Comparison of ENCODE assay signal across 1 cellular context in the genomic region with DNA sequence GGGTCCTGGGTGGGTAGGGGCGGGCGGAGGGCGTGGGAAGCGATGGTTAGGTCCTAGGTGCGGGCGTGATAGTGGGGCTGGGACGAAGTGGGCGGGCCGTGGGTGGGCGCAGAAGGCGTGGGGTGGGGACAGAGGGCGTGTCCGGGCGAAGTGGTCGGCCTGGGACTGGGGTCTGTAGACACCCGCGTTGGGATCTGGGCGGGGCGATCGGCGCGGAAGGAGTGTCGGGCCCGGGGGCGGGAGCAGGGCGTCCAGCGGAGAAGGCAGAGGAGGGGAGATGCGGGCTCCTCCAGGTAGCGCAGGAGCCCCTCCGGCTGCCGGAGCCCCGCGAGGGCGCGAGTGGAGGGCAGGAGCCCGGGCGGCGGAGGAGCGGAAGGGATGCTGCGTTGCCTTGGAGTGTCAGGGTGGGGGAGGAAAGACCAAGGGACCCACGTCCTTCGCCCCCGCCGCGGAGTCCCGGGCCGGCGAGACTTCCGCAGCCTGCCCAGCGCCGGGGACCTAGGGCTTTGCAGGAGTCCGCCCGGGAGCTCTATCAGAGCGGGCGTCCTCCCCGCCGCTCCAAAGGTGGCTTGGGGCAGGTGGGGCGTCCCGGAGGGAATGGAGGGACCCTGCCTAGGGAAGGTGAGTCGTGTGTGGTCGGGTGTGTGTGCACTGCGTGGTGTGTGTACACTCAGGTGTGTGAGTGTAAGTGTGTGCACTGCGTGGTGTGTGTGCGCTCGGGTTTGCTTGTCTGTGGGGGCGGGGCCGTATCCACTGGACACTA.
TF ChIP-seq lines count a peak whose summit lies in the region.

No MANE protein-coding gene starts in this region.

TF ChIP-seq in HEK293, 187 proteins besides CTCF, POLR2A, EP300 and RAD21 (continued from another document and continues in another):
- no peak for TF ChIP-seq ZNF221 (tag by site-specific recombination; IDR thresholded peaks at IDR 0.05; ENCODE audit: borderline replicate concordance)
- TF ChIP-seq, protein P1, sequence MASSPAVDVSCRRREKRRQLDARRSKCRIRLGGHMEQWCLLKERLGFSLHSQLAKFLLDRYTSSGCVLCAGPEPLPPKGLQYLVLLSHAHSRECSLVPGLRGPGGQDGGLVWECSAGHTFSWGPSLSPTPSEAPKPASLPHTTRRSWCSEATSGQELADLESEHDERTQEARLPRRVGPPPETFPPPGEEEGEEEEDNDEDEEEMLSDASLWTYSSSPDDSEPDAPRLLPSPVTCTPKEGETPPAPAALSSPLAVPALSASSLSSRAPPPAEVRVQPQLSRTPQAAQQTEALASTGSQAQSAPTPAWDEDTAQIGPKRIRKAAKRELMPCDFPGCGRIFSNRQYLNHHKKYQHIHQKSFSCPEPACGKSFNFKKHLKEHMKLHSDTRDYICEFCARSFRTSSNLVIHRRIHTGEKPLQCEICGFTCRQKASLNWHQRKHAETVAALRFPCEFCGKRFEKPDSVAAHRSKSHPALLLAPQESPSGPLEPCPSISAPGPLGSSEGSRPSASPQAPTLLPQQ (tag by site-specific recombination; IDR thresholded peaks at IDR 0.05), result peak; percentile 59; the same call in 1 of the 2 replicates
- TF ChIP-seq HOXA7 (CRISPR knock-in tag; IDR thresholded peaks at IDR 0.05; ENCODE audit: borderline replicate concordance), result no peak
- TF ChIP-seq SP3 (tag by site-specific recombination; IDR thresholded peaks at IDR 0.05), result peak; percentile 100
- no peak for TF ChIP-seq ZNF529 (tag by site-specific recombination; IDR thresholded peaks at IDR 0.05; ENCODE audit: insufficient replicate concordance)
- TF ChIP-seq KLF10 (tag by site-specific recombination; IDR thresholded peaks at IDR 0.05), result no peak; the same call in 1 of the 2 replicates
- no peak for TF ChIP-seq ZNF239 (tag by site-specific recombination; IDR thresholded peaks at IDR 0.05)
- TF ChIP-seq ZNF404 (tag by site-specific recombination; IDR thresholded peaks at IDR 0.05), result no peak
- 0 out of 2 replicates have a peak, but pooled peaks have one; percentile 4 for TF ChIP-seq ZNF146 (tag by site-specific recombination; IDR thresholded peaks at IDR 0.05)
- TF ChIP-seq BCL11A (tag by site-specific recombination; IDR thresholded peaks at IDR 0.05; ENCODE audit: low read depth), result no peak
- TF ChIP-seq, protein P2, sequence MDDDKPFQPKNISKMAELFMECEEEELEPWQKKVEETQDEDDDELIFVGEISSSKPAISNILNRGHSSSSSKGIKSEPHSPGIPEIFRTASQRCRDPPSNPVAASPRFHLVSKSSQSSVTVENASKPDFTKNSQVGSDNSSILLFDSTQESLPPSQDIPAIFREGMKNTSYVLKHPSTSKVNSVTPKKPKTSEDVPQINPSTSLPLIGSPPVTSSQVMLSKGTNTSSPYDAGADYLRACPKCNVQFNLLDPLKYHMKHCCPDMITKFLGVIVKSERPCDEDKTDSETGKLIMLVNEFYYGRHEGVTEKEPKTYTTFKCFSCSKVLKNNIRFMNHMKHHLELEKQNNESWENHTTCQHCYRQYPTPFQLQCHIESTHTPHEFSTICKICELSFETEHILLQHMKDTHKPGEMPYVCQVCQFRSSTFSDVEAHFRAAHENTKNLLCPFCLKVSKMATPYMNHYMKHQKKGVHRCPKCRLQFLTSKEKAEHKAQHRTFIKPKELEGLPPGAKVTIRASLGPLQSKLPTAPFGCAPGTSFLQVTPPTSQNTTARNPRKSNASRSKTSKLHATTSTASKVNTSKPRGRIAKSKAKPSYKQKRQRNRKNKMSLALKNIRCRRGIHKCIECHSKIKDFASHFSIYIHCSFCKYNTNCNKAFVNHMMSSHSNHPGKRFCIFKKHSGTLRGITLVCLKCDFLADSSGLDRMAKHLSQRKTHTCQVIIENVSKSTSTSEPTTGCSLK (tag by site-specific recombination; IDR thresholded peaks at IDR 0.05), result no peak
- TF ChIP-seq ZNF391 (tag by site-specific recombination; IDR thresholded peaks at IDR 0.05; ENCODE audit: borderline replicate concordance, low read depth), result no peak
- TF ChIP-seq ZBTB1 (tag by site-specific recombination; IDR thresholded peaks at IDR 0.05), result no peak
- no peak for TF ChIP-seq ZNF544 (tag by site-specific recombination; IDR thresholded peaks at IDR 0.05)
- TF ChIP-seq ZNF561 (tag by site-specific recombination; IDR thresholded peaks at IDR 0.05; ENCODE audit: borderline replicate concordance), result 0 out of 2 replicates have a peak, but pooled peaks have one; percentile 17
- TF ChIP-seq ZNF510 (tag by site-specific recombination; IDR thresholded peaks at IDR 0.05; ENCODE audit: insufficient replicate concordance), result no peak
- TF ChIP-seq, protein P3, sequence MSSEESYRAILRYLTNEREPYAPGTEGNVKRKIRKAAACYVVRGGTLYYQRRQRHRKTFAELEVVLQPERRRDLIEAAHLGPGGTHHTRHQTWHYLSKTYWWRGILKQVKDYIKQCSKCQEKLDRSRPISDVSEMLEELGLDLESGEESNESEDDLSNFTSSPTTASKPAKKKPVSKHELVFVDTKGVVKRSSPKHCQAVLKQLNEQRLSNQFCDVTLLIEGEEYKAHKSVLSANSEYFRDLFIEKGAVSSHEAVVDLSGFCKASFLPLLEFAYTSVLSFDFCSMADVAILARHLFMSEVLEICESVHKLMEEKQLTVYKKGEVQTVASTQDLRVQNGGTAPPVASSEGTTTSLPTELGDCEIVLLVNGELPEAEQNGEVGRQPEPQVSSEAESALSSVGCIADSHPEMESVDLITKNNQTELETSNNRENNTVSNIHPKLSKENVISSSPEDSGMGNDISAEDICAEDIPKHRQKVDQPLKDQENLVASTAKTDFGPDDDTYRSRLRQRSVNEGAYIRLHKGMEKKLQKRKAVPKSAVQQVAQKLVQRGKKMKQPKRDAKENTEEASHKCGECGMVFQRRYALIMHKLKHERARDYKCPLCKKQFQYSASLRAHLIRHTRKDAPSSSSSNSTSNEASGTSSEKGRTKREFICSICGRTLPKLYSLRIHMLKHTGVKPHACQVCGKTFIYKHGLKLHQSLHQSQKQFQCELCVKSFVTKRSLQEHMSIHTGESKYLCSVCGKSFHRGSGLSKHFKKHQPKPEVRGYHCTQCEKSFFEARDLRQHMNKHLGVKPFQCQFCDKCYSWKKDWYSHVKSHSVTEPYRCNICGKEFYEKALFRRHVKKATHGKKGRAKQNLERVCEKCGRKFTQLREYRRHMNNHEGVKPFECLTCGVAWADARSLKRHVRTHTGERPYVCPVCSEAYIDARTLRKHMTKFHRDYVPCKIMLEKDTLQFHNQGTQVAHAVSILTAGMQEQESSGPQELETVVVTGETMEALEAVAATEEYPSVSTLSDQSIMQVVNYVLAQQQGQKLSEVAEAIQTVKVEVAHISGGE (tag by site-specific recombination; conservative IDR thresholded peaks at IDR 0.05; ENCODE audit: low read depth), result peak; percentile 69
- TF ChIP-seq, protein P4, sequence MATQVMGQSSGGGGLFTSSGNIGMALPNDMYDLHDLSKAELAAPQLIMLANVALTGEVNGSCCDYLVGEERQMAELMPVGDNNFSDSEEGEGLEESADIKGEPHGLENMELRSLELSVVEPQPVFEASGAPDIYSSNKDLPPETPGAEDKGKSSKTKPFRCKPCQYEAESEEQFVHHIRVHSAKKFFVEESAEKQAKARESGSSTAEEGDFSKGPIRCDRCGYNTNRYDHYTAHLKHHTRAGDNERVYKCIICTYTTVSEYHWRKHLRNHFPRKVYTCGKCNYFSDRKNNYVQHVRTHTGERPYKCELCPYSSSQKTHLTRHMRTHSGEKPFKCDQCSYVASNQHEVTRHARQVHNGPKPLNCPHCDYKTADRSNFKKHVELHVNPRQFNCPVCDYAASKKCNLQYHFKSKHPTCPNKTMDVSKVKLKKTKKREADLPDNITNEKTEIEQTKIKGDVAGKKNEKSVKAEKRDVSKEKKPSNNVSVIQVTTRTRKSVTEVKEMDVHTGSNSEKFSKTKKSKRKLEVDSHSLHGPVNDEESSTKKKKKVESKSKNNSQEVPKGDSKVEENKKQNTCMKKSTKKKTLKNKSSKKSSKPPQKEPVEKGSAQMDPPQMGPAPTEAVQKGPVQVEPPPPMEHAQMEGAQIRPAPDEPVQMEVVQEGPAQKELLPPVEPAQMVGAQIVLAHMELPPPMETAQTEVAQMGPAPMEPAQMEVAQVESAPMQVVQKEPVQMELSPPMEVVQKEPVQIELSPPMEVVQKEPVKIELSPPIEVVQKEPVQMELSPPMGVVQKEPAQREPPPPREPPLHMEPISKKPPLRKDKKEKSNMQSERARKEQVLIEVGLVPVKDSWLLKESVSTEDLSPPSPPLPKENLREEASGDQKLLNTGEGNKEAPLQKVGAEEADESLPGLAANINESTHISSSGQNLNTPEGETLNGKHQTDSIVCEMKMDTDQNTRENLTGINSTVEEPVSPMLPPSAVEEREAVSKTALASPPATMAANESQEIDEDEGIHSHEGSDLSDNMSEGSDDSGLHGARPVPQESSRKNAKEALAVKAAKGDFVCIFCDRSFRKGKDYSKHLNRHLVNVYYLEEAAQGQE (tag by site-specific recombination; IDR thresholded peaks at IDR 0.05), result no peak; the same call in 1 of the 2 replicates
- TF ChIP-seq MEIS1 (CRISPR knock-in tag; IDR thresholded peaks at IDR 0.05; ENCODE audit: borderline replicate concordance), result no peak
- TF ChIP-seq, protein P5, sequence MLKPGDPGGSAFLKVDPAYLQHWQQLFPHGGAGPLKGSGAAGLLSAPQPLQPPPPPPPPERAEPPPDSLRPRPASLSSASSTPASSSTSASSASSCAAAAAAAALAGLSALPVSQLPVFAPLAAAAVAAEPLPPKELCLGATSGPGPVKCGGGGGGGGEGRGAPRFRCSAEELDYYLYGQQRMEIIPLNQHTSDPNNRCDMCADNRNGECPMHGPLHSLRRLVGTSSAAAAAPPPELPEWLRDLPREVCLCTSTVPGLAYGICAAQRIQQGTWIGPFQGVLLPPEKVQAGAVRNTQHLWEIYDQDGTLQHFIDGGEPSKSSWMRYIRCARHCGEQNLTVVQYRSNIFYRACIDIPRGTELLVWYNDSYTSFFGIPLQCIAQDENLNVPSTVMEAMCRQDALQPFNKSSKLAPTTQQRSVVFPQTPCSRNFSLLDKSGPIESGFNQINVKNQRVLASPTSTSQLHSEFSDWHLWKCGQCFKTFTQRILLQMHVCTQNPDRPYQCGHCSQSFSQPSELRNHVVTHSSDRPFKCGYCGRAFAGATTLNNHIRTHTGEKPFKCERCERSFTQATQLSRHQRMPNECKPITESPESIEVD (tag by site-specific recombination; IDR thresholded peaks at IDR 0.05), result no peak
- TF ChIP-seq ZNF549 (tag by site-specific recombination; IDR thresholded peaks at IDR 0.05), result no peak
- TF ChIP-seq, protein P6, sequence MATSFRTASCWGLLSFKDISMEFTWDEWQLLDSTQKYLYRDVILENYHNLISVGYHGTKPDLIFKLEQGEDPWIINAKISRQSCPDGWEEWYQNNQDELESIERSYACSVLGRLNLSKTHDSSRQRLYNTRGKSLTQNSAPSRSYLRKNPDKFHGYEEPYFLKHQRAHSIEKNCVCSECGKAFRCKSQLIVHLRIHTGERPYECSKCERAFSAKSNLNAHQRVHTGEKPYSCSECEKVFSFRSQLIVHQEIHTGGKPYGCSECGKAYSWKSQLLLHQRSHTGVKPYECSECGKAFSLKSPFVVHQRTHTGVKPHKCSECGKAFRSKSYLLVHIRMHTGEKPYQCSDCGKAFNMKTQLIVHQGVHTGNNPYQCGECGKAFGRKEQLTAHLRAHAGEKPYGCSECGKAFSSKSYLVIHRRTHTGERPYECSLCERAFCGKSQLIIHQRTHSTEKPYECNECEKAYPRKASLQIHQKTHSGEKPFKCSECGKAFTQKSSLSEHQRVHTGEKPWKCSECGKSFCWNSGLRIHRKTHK (tag by site-specific recombination; IDR thresholded peaks at IDR 0.05), result no peak
- TF ChIP-seq, protein P7, sequence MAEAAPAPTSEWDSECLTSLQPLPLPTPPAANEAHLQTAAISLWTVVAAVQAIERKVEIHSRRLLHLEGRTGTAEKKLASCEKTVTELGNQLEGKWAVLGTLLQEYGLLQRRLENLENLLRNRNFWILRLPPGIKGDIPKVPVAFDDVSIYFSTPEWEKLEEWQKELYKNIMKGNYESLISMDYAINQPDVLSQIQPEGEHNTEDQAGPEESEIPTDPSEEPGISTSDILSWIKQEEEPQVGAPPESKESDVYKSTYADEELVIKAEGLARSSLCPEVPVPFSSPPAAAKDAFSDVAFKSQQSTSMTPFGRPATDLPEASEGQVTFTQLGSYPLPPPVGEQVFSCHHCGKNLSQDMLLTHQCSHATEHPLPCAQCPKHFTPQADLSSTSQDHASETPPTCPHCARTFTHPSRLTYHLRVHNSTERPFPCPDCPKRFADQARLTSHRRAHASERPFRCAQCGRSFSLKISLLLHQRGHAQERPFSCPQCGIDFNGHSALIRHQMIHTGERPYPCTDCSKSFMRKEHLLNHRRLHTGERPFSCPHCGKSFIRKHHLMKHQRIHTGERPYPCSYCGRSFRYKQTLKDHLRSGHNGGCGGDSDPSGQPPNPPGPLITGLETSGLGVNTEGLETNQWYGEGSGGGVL (tag by site-specific recombination; IDR thresholded peaks at IDR 0.05), result peak; percentile 73
- no peak for TF ChIP-seq ZNF585B (tag by site-specific recombination; IDR thresholded peaks at IDR 0.05)
- TF ChIP-seq, protein P8, sequence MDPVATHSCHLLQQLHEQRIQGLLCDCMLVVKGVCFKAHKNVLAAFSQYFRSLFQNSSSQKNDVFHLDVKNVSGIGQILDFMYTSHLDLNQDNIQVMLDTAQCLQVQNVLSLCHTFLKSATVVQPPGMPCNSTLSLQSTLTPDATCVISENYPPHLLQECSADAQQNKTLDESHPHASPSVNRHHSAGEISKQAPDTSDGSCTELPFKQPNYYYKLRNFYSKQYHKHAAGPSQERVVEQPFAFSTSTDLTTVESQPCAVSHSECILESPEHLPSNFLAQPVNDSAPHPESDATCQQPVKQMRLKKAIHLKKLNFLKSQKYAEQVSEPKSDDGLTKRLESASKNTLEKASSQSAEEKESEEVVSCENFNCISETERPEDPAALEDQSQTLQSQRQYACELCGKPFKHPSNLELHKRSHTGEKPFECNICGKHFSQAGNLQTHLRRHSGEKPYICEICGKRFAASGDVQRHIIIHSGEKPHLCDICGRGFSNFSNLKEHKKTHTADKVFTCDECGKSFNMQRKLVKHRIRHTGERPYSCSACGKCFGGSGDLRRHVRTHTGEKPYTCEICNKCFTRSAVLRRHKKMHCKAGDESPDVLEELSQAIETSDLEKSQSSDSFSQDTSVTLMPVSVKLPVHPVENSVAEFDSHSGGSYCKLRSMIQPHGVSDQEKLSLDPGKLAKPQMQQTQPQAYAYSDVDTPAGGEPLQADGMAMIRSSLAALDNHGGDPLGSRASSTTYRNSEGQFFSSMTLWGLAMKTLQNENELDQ (tag by site-specific recombination; IDR thresholded peaks at IDR 0.05; ENCODE audit: low read depth), result no peak
- TF ChIP-seq ZNF776 (tag by site-specific recombination; IDR thresholded peaks at IDR 0.05; ENCODE audit: borderline replicate concordance), result no peak
- no peak for TF ChIP-seq PRDM1 (tag by site-specific recombination; IDR thresholded peaks at IDR 0.05)
- no peak for TF ChIP-seq HOXC10 (CRISPR knock-in tag; IDR thresholded peaks at IDR 0.05)
- no peak for TF ChIP-seq ZNF707 (tag by site-specific recombination; IDR thresholded peaks at IDR 0.05)
- no peak for TF ChIP-seq ZNF423 (tag by site-specific recombination; IDR thresholded peaks at IDR 0.05)
- no peak for TF ChIP-seq REPIN1 (tag by site-specific recombination; IDR thresholded peaks at IDR 0.05; ENCODE audit: low read depth)
- TF ChIP-seq ZSCAN16 (tag by site-specific recombination; IDR thresholded peaks at IDR 0.05), result no peak
- no peak for TF ChIP-seq ZNF747 (tag by site-specific recombination; IDR thresholded peaks at IDR 0.05)
- no peak for TF ChIP-seq ZNF175 (tag by site-specific recombination; IDR thresholded peaks at IDR 0.05)
- TF ChIP-seq ZBTB21 (tag by site-specific recombination; IDR thresholded peaks at IDR 0.05), result no peak; the same call in 1 of the 2 replicates
- peak; percentile 98 for TF ChIP-seq ZBTB20 (tag by site-specific recombination; IDR thresholded peaks at IDR 0.05)
- TF ChIP-seq ZBTB7A (tag by site-specific recombination; IDR thresholded peaks at IDR 0.05; ENCODE audit: low read depth), result peak; percentile 71
- TF ChIP-seq ZNF140 (tag by site-specific recombination; IDR thresholded peaks at IDR 0.05), result no peak
- TF ChIP-seq GLI4 (tag by site-specific recombination; IDR thresholded peaks at IDR 0.05), result no peak
